Comparison of ENCODE assay signal across 1 cellular context in the genomic region with DNA sequence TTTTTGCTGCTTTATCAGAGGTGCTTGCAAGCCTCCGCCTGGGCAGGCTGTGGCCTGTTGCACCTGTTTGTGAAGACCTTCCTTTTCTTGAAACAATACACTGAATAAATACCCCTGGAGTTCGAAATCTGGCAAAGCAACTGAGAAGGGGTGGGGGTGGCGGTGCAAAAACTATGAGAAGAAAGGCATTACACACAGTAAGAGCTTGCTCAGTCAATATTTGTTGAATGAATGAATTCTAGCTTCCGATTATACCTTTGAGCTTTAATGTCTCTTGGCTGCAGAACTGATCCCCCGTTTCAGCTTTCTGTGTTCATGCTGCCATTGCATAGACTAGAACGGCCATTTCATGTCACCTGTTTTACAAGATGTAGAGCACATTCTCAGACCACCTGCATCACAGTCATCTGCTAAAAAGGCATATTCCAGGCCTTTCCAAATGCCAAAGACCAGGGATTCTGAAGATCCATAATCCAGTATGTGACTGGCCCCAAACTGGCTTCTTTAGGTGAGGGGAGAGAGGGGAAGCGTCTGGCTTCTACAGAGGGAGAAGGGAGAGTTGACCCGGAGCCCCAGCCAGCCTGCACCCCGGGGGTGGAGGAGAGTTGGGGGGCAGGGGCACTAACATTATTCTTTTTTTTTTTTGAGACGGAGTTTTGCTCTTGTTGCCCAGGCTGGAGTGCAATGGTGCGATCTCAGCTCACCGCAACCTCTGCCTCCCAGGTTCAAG.
TF ChIP-seq lines count a peak whose summit lies in the region.

No MANE protein-coding gene starts in this region.

TF ChIP-seq in HepG2, 621 proteins besides CTCF, POLR2A, EP300 and RAD21 (continued from another document and continues in another):
- TF ChIP-seq, protein P1, sequence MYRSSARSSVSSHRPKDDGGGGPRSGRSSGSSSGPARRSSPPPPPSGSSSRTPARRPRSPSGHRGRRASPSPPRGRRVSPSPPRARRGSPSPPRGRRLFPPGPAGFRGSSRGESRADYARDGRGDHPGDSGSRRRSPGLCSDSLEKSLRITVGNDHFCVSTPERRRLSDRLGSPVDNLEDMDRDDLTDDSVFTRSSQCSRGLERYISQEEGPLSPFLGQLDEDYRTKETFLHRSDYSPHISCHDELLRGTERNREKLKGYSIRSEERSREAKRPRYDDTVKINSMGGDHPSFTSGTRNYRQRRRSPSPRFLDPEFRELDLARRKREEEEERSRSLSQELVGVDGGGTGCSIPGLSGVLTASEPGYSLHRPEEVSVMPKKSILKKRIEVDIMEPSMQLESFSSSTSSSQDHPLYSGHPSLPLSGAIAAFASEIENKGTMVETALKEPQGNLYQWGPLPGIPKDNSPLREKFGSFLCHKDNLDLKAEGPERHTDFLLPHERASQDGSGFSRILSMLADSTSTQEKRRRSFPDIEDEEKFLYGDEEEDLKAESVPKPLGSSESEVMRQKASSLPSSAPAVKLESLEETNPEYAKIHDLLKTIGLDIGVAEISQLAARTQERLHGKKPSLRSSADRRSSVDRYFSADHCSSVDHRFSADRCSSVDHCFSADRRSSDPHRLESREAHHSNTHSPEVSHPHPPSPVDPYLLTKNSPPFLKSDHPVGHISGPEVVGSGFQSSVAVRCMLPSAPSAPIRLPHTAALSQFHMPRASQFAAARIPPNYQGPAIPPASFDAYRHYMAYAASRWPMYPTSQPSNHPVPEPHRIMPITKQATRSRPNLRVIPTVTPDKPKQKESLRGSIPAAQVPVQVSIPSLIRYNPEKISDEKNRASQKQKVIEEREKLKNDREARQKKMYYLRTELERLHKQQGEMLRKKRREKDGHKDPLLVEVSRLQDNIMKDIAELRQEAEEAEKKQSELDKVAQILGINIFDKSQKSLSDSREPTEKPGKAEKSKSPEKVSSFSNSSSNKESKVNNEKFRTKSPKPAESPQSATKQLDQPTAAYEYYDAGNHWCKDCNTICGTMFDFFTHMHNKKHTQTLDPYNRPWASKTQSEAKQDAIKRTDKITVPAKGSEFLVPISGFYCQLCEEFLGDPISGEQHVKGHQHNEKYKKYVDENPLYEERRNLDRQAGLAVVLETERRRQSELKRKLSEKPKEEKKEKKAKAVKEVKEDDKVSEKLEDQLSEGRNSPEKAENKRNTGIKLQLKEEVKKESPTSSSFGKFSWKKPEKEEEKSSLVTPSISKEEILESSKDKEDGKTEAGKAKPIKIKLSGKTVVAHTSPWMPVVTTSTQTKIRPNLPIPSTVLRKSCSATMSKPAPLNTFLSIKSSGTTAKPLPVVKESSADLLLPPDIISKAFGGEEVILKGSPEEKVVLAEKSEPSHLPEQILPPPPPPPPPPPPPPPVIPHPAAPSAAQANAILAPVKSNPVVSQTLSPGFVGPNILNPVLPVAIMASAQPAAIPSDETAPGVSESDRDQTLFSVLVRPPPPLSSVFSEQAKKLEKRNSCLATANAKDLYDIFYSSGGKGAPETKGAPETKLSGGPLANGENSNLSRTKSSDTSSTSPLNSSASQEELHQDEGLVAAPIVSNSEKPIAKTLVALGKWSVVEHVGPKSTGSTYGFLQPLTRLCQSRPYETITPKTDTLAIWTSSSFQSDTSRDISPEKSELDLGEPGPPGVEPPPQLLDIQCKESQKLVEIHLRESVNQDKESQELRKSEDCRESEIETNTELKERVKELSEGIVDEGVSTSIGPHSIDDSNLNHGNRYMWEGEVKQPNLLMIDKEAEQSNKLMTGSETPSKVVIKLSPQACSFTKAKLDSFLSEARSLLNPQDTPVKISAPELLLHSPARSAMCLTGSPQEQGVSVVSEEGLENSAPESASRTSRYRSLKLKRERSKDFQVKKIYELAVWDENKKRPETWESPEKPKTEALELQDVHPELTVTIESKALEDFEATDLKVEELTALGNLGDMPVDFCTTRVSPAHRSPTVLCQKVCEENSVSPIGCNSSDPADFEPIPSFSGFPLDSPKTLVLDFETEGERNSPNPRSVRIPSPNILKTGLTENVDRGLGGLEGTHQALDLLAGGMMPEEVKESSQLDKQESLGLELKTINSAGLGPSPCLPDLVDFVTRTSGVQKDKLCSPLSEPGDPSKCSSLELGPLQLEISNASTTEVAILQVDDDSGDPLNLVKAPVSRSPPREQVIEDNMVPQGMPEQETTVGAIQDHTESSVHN (CRISPR knock-in tag; IDR thresholded peaks at IDR 0.05): no peak
- TF ChIP-seq NAIF1 (CRISPR knock-in tag; IDR thresholded peaks at IDR 0.05; ENCODE audit: borderline replicate concordance): no peak
- TF ChIP-seq, protein P2, sequence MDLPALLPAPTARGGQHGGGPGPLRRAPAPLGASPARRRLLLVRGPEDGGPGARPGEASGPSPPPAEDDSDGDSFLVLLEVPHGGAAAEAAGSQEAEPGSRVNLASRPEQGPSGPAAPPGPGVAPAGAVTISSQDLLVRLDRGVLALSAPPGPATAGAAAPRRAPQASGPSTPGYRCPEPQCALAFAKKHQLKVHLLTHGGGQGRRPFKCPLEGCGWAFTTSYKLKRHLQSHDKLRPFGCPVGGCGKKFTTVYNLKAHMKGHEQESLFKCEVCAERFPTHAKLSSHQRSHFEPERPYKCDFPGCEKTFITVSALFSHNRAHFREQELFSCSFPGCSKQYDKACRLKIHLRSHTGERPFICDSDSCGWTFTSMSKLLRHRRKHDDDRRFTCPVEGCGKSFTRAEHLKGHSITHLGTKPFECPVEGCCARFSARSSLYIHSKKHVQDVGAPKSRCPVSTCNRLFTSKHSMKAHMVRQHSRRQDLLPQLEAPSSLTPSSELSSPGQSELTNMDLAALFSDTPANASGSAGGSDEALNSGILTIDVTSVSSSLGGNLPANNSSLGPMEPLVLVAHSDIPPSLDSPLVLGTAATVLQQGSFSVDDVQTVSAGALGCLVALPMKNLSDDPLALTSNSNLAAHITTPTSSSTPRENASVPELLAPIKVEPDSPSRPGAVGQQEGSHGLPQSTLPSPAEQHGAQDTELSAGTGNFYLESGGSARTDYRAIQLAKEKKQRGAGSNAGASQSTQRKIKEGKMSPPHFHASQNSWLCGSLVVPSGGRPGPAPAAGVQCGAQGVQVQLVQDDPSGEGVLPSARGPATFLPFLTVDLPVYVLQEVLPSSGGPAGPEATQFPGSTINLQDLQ (CRISPR knock-in tag; IDR thresholded peaks at IDR 0.05): no peak
- TF ChIP-seq MYC (CRISPR knock-in tag; IDR thresholded peaks at IDR 0.05; ENCODE audit: borderline replicate concordance): no peak
- TF ChIP-seq, protein P3, sequence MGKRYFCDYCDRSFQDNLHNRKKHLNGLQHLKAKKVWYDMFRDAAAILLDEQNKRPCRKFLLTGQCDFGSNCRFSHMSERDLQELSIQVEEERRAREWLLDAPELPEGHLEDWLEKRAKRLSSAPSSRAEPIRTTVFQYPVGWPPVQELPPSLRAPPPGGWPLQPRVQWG (CRISPR knock-in tag; IDR thresholded peaks at IDR 0.05; ENCODE audit: borderline replicate concordance, low read depth): no peak
- TF ChIP-seq, protein P4, sequence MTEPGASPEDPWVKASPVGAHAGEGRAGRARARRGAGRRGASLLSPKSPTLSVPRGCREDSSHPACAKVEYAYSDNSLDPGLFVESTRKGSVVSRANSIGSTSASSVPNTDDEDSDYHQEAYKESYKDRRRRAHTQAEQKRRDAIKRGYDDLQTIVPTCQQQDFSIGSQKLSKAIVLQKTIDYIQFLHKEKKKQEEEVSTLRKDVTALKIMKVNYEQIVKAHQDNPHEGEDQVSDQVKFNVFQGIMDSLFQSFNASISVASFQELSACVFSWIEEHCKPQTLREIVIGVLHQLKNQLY (CRISPR knock-in tag; IDR thresholded peaks at IDR 0.05): peak; percentile 56; the same call in 1 of the 2 replicates
- TF ChIP-seq, protein P5, sequence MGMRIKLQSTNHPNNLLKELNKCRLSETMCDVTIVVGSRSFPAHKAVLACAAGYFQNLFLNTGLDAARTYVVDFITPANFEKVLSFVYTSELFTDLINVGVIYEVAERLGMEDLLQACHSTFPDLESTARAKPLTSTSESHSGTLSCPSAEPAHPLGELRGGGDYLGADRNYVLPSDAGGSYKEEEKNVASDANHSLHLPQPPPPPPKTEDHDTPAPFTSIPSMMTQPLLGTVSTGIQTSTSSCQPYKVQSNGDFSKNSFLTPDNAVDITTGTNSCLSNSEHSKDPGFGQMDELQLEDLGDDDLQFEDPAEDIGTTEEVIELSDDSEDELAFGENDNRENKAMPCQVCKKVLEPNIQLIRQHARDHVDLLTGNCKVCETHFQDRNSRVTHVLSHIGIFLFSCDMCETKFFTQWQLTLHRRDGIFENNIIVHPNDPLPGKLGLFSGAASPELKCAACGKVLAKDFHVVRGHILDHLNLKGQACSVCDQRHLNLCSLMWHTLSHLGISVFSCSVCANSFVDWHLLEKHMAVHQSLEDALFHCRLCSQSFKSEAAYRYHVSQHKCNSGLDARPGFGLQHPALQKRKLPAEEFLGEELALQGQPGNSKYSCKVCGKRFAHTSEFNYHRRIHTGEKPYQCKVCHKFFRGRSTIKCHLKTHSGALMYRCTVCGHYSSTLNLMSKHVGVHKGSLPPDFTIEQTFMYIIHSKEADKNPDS (CRISPR knock-in tag; IDR thresholded peaks at IDR 0.05): no peak
- no peak; the same call in 1 of the 2 replicates for TF ChIP-seq ZNF652 (CRISPR knock-in tag; IDR thresholded peaks at IDR 0.05; ENCODE audit: borderline replicate concordance, low read depth)
- TF ChIP-seq ZNF343 (CRISPR knock-in tag; IDR thresholded peaks at IDR 0.05): no peak
- TF ChIP-seq JDP2 (CRISPR knock-in tag; IDR thresholded peaks at IDR 0.05; ENCODE audit: borderline replicate concordance): no peak
- no peak for TF ChIP-seq KDM6A (CRISPR knock-in tag; IDR thresholded peaks at IDR 0.05; ENCODE audit: low read depth)
- TF ChIP-seq, protein P6, sequence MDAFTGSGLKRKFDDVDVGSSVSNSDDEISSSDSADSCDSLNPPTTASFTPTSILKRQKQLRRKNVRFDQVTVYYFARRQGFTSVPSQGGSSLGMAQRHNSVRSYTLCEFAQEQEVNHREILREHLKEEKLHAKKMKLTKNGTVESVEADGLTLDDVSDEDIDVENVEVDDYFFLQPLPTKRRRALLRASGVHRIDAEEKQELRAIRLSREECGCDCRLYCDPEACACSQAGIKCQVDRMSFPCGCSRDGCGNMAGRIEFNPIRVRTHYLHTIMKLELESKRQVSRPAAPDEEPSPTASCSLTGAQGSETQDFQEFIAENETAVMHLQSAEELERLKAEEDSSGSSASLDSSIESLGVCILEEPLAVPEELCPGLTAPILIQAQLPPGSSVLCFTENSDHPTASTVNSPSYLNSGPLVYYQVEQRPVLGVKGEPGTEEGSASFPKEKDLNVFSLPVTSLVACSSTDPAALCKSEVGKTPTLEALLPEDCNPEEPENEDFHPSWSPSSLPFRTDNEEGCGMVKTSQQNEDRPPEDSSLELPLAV (CRISPR knock-in tag; conservative IDR thresholded peaks at IDR 0.05; ENCODE audit: low read depth): no peak
- no peak for TF ChIP-seq ZNF329 (CRISPR knock-in tag; IDR thresholded peaks at IDR 0.05; ENCODE audit: low read depth)
- no peak for TF ChIP-seq ZNF264 (CRISPR knock-in tag; IDR thresholded peaks at IDR 0.05)
- TF ChIP-seq PAF1 (CRISPR knock-in tag; IDR thresholded peaks at IDR 0.05): no peak
- no peak for TF ChIP-seq FOXP1 (IDR thresholded peaks at IDR 0.05)
- peak; percentile 81 for TF ChIP-seq FOXP1 (CRISPR knock-in tag; IDR thresholded peaks at IDR 0.05)
- TF ChIP-seq, protein P7, sequence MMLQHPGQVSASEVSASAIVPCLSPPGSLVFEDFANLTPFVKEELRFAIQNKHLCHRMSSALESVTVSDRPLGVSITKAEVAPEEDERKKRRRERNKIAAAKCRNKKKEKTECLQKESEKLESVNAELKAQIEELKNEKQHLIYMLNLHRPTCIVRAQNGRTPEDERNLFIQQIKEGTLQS (CRISPR knock-in tag; IDR thresholded peaks at IDR 0.05): no peak; the same call in 1 of the 2 replicates
- TF ChIP-seq ZNF557 (CRISPR knock-in tag; IDR thresholded peaks at IDR 0.05): no peak
- TF ChIP-seq ZNF644 (CRISPR knock-in tag; IDR thresholded peaks at IDR 0.05; ENCODE audit: low read depth): peak; percentile 50; the same call in 1 of the 2 replicates
- TF ChIP-seq ASH2L (IDR thresholded peaks at IDR 0.05; ENCODE audit: insufficient read length, low read depth, low read length): peak; percentile 28
- no peak for TF ChIP-seq ZNF510 (CRISPR knock-in tag; IDR thresholded peaks at IDR 0.05; ENCODE audit: low read depth)
- TF ChIP-seq ZNF337 (CRISPR knock-in tag; IDR thresholded peaks at IDR 0.05; ENCODE audit: borderline replicate concordance, low read depth): no peak
- no peak; the same call in 1 of the 2 replicates for TF ChIP-seq HNF4G (IDR thresholded peaks at IDR 0.05; ENCODE audit: borderline replicate concordance, low read depth, low read length)
- peak; percentile 45; the same call in 1 of the 2 replicates for TF ChIP-seq HNF4G (CRISPR knock-in tag; IDR thresholded peaks at IDR 0.05; ENCODE audit: borderline replicate concordance, low read depth)
- no peak for TF ChIP-seq HMG20B (CRISPR knock-in tag; conservative IDR thresholded peaks at IDR 0.05)
- no peak for TF ChIP-seq EEA1 (CRISPR knock-in tag; IDR thresholded peaks at IDR 0.05; ENCODE audit: borderline replicate concordance)
- no peak for TF ChIP-seq ZNF713 (CRISPR knock-in tag; IDR thresholded peaks at IDR 0.05)
- TF ChIP-seq, protein P8, sequence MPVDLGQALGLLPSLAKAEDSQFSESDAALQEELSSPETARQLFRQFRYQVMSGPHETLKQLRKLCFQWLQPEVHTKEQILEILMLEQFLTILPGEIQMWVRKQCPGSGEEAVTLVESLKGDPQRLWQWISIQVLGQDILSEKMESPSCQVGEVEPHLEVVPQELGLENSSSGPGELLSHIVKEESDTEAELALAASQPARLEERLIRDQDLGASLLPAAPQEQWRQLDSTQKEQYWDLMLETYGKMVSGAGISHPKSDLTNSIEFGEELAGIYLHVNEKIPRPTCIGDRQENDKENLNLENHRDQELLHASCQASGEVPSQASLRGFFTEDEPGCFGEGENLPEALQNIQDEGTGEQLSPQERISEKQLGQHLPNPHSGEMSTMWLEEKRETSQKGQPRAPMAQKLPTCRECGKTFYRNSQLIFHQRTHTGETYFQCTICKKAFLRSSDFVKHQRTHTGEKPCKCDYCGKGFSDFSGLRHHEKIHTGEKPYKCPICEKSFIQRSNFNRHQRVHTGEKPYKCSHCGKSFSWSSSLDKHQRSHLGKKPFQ (CRISPR knock-in tag; IDR thresholded peaks at IDR 0.05; ENCODE audit: insufficient replicate concordance): no peak
- TF ChIP-seq, protein P9, sequence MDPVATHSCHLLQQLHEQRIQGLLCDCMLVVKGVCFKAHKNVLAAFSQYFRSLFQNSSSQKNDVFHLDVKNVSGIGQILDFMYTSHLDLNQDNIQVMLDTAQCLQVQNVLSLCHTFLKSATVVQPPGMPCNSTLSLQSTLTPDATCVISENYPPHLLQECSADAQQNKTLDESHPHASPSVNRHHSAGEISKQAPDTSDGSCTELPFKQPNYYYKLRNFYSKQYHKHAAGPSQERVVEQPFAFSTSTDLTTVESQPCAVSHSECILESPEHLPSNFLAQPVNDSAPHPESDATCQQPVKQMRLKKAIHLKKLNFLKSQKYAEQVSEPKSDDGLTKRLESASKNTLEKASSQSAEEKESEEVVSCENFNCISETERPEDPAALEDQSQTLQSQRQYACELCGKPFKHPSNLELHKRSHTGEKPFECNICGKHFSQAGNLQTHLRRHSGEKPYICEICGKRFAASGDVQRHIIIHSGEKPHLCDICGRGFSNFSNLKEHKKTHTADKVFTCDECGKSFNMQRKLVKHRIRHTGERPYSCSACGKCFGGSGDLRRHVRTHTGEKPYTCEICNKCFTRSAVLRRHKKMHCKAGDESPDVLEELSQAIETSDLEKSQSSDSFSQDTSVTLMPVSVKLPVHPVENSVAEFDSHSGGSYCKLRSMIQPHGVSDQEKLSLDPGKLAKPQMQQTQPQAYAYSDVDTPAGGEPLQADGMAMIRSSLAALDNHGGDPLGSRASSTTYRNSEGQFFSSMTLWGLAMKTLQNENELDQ (CRISPR knock-in tag; IDR thresholded peaks at IDR 0.05; ENCODE audit: borderline replicate concordance): no peak
- TF ChIP-seq, protein P10, sequence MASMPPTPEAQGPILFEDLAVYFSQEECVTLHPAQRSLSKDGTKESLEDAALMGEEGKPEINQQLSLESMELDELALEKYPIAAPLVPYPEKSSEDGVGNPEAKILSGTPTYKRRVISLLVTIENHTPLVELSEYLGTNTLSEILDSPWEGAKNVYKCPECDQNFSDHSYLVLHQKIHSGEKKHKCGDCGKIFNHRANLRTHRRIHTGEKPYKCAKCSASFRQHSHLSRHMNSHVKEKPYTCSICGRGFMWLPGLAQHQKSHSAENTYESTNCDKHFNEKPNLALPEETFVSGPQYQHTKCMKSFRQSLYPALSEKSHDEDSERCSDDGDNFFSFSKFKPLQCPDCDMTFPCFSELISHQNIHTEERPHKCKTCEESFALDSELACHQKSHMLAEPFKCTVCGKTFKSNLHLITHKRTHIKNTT (CRISPR knock-in tag; IDR thresholded peaks at IDR 0.05): no peak
